ENCODE assay signal across 8 cellular contexts in genomic region chr3:187669675-187670504, GRCh38. TPM values are rescaled to one million over a fixed set of nuclear protein-coding genes. Genes with fewer than 3 reads are reported as not detected.
DNase-seq lines count a peak whose midpoint lies in the region; ATAC-seq, FAIRE-seq and TF ChIP-seq lines count a peak whose summit lies in the region.

TSS of gene SST (minus strand) at chr3:187670394. CDS start at chr3:187670291, 103 bp downstream.

- H3K4me3 ChIP-seq in HUES6 (ENCODE audit: low read depth, low read length) (peak within 1 kb of the TSS; percentile 49), astrocyte (ENCODE audit: insufficient read depth, low read depth, low read length) (no peak within 1 kb of the TSS), kidney epithelial cell (ENCODE audit: low read depth, low read length) (peak within 1 kb of the TSS; percentile 13)

- no peak for FAIRE-seq in astrocyte (lab: Jason Lieb, UNC)

- H3K36me3 Mint-ChIP-seq in astrocyte (ENCODE audit: low read depth, unreplicated experiment): no peaks in the 10 kb centered on the region

- DNase-seq in A172 (ENCODE audit: low spot score) (peak; percentile 17), astrocyte (ENCODE audit: low read depth) (peak; percentile 38), kidney epithelial cell (ENCODE audit: low read depth) (no peak), NCI-H1930 (lab: John Stamatoyannopoulos, UW) (no peak)
- DNase-seq in effector CD4-positive, alpha-beta T cell: no peak

- no peak within 1 kb of the TSS for H3K4me2 ChIP-seq in astrocyte (ENCODE audit: low read length)

- TF ChIP-seq CTCF in astrocyte (IDR thresholded peaks at IDR 0.05; ENCODE audit: insufficient read depth, low read depth, low read length): no peak
- TF ChIP-seq CTCF in kidney epithelial cell (IDR thresholded peaks at IDR 0.05; ENCODE audit: insufficient read depth, low read length, poor library complexity, severe bottlenecking): no peak

- peaks cover 47% of the 10 kb centered on the region for H3K27me3 Mint-ChIP-seq in astrocyte (ENCODE audit: low read depth, unreplicated experiment)

- H3K9me3 Mint-ChIP-seq in astrocyte (ENCODE audit: unreplicated experiment): peaks cover 3% of the 10 kb centered on the region

- H4K20me1 ChIP-seq in astrocyte (ENCODE audit: insufficient read depth, low read length): no peaks in the 10 kb centered on the region

- H3K9ac ChIP-seq in HUES6 (ENCODE audit: low read length) (no peak within 1 kb of the TSS), astrocyte (ENCODE audit: low read length) (no peak within 1 kb of the TSS)

- no peaks in the 10 kb centered on the region for H3K9me3 ChIP-seq in HUES6 (ENCODE audit: control insufficient read depth, insufficient read depth, low read depth, low read length)
- H3K9me3 ChIP-seq in astrocyte (ENCODE audit: insufficient read depth, low read depth, low read length): no peaks in the 10 kb centered on the region

- peaks cover 7% of the 10 kb centered on the region; the same call in 1 of the 2 replicates for H3K4me1 ChIP-seq in HUES6 (ENCODE audit: control insufficient read depth, insufficient read depth, low read length)
- H3K4me1 ChIP-seq in astrocyte (ENCODE audit: insufficient read depth, low read length): no peaks in the 10 kb centered on the region

- no peaks in the 10 kb centered on the region for H3K36me3 ChIP-seq in HUES6 (ENCODE audit: control insufficient read depth, insufficient read depth, low read length)
- H3K36me3 ChIP-seq in astrocyte (ENCODE audit: insufficient read depth, low read length): no peaks in the 10 kb centered on the region
- no peaks in the 10 kb centered on the region for H3K36me3 ChIP-seq in kidney epithelial cell (ENCODE audit: control insufficient read depth, insufficient read depth, low read length)

- H2AFZ ChIP-seq in astrocyte (ENCODE audit: low read depth, low read length): no peak within 1 kb of the TSS

- no peaks in the 10 kb centered on the region for H3K79me2 ChIP-seq in astrocyte (ENCODE audit: insufficient read depth, low read length)

- no peak for TF ChIP-seq POLR2A in GM18505 (IDR thresholded peaks at IDR 0.05; ENCODE audit: borderline replicate concordance, extremely low read depth, insufficient read depth, insufficient read length)

- H3K4me1 Mint-ChIP-seq in astrocyte (ENCODE audit: low read depth, unreplicated experiment): peaks cover 9% of the 10 kb centered on the region

- no peak for ATAC-seq in GM18505 (IDR thresholded peaks at IDR 0.05; ENCODE audit: unreplicated experiment)
- no peak for ATAC-seq in HG03025 (IDR thresholded peaks at IDR 0.05; ENCODE audit: low FRiP score, unreplicated experiment)

- H3K27me3 ChIP-seq in HUES6 (ENCODE audit: control insufficient read depth, insufficient read depth, low read length) (peaks cover 44% of the 10 kb centered on the region), astrocyte (ENCODE audit: insufficient read depth, low read length) (peaks cover 41% of the 10 kb centered on the region), kidney epithelial cell (ENCODE audit: control insufficient read depth, insufficient read depth, low read length) (peaks cover 3% of the 10 kb centered on the region)

- H3K27ac ChIP-seq in HUES6 (ENCODE audit: low read depth, low read length) (no peak within 1 kb of the TSS), astrocyte (ENCODE audit: low read depth, low read length) (no peak within 1 kb of the TSS)

- no peak within 1 kb of the TSS for H3K4me3 Mint-ChIP-seq in astrocyte (ENCODE audit: unreplicated experiment)

- no peak within 1 kb of the TSS for H3K27ac Mint-ChIP-seq in astrocyte (ENCODE audit: unreplicated experiment)

RNA-seq across cellular contexts. Expression of gene SST, which starts in this region (rescaled TPM):
- not detected in 2 replicates for total RNA-seq in A172 (2014; rRNA removed; shearing (Covaris generic))
- total RNA-seq in astrocyte (0.77 TPM in 1 of 2 replicates, not detected in the other), kidney epithelial cell (not detected in 2 replicates)

Comparison
In these comparisons a context has a peak if more than half of its experiments do, and no peak if none do; other contexts are left out.
1. Peak in DNase-seq in A172; RNA of the gene not detected or under 1 TPM.
2. Peak in DNase-seq in astrocyte; RNA of the gene not detected or under 1 TPM.